Comparison of ENCODE assay signal across 1 cellular context in the genomic region with DNA sequence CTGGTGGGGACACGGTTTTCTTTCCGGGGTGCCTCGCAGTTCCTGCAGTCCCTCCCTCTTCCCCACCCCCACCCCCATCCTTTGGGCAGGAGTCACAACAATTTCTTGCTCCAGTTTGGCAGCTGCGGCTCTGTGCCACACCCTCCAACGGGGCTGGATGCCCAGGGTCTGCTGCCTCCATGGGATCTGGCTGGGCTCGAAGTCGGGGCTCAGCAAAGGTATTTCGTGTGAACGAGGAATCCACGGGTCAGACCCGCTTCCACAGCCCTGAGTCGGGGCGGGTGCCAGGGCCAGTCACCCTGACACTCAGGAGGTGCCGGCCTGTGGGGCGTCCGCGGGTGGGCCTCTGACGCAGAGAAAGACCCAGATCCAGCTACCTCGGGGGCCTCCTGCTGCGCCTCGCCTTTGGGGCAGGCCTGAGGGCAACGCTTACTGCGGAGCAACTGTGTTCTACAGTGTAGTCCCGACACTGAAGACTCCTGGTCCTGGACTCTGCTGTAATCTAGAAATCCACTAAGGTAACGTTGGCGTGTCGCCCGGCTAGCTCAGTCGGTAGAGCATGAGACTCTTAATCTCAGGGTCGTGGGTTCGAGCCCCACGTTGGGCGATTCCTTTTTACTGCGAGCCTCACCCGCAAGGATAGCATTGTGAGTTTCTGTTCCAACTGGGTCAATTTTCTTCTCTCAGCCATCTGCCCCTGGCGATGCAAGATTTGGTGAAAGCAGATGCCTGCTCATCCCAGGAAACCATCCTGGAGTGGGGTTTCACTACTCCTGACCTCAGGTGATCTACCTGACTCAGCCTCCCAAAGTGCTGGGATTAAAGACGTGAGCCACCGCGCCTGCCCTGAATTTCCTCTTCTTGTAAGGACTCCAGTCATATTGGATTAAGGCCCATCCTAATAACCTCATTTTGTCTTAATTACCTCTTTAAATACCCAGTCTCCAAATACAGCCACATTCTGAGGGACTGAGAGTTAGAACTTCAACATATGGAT.
A peak's percentile ranks its signal among the peaks of the same experiment; 100 is the strongest.
TF ChIP-seq lines count a peak whose summit lies in the region.

No MANE protein-coding gene starts in this region.

TF ChIP-seq in K562, 482 proteins besides CTCF, POLR2A, EP300 and RAD21 (continued from another document):
- TF ChIP-seq ZMIZ1 (IDR thresholded peaks at IDR 0.05; ENCODE audit: low read depth in 2 of 2, low read length in 2 of 2) (peak in 1 of 2 experiments; percentile 32; a peak in 1 of 4 replicates), POLR2H (tag; IDR thresholded peaks at IDR 0.05; ENCODE audit: low read depth) (peak; percentile 98), NBN (IDR thresholded peaks at IDR 0.05; ENCODE audit: low read depth) (peak; percentile 77), TRIM24 (IDR thresholded peaks at IDR 0.05) (no peak)
- TF ChIP-seq, protein P1, sequence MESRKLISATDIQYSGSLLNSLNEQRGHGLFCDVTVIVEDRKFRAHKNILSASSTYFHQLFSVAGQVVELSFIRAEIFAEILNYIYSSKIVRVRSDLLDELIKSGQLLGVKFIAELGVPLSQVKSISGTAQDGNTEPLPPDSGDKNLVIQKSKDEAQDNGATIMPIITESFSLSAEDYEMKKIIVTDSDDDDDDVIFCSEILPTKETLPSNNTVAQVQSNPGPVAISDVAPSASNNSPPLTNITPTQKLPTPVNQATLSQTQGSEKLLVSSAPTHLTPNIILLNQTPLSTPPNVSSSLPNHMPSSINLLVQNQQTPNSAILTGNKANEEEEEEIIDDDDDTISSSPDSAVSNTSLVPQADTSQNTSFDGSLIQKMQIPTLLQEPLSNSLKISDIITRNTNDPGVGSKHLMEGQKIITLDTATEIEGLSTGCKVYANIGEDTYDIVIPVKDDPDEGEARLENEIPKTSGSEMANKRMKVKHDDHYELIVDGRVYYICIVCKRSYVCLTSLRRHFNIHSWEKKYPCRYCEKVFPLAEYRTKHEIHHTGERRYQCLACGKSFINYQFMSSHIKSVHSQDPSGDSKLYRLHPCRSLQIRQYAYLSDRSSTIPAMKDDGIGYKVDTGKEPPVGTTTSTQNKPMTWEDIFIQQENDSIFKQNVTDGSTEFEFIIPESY (CRISPR knock-in tag; IDR thresholded peaks at IDR 0.05) = 0 out of 2 replicates have a peak, but pooled peaks have one; percentile 44
